ENCODE assay signal across 26 cellular contexts in the genomic region with DNA sequence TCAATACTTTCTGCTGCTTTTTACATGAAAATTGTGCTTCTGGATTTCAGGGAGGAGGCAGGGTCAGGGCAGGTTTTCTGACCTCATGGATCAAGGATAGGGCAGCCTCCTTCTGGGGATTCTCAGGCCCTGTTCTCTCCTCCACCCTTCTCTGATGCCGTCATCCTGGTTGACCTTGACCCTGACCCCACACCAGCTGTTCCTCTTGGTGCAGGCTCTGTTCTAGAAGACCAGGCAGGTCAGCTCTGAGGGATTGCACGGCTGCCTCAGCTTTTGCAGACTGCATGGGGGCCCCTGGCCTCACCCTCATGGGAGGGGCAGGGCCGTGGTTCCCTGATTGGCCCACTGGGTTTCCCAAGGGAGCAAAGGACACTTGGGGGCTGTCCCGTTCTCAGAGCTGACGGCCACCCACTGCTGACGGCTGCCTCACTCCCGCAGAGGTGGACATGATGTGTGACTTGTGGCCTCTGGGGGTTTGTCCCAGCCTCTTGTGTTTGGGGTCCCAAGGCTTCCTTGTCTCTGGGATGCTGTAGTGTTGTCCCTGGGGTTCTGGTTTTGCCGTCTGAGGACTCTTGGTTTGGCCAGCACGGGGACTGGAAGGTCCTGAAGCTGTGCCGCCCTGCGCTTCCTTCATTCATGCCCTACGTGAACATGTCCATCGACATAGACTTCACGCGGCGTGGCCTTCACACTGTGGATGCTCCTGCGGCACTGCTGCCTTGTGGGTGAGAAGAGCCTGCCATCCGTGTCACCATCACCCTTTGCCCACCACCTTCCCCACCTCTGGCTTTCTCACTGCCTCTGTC. TPM values are rescaled to one million over a fixed set of nuclear protein-coding genes. Genes with fewer than 3 reads are reported as not detected.
A peak's percentile ranks its signal among the peaks of the same experiment; 100 is the strongest.
DNase-seq lines count a peak whose midpoint lies in the region; ATAC-seq, FAIRE-seq and TF ChIP-seq lines count a peak whose summit lies in the region.
"Had no signal": no experiment of that assay in that cellular context is flagged by ENCODE, and none has a peak within 500 bp of the region (broad histone marks: within the 10 kb centered on the region; RNA-seq: fewer than 3 reads in every experiment).

No MANE protein-coding gene starts in this region.

- no peak overlapping the region for H2BK120ac ChIP-seq in H1 (replicated peaks; ENCODE audit: low read depth, low read length)

- H3K4ac ChIP-seq in H1 (replicated peaks; ENCODE audit: insufficient read length, low read depth, low read length) = no peak overlapping the region

- H2AFZ ChIP-seq in H1 (ENCODE audit: low read length) = no peak overlapping the region
- H2AFZ ChIP-seq: GM23248 had no signal

- H3K18ac ChIP-seq in H1 (ENCODE audit: extremely low read depth, low read length) = no peak overlapping the region

- H3K9ac ChIP-seq in H1 (replicated peaks in 1 of 4; ENCODE audit: extremely low read depth in 1 of 4, low read depth in 3 of 4, low read length in 3 of 4) = no peak overlapping the region
- H3K9ac ChIP-seq: GM23248, KMS-11 had no signal

- no peak overlapping the region for H3K4me2 ChIP-seq in H1 (ENCODE audit: insufficient read depth in 1 of 2, low read depth in 2 of 2, low read length in 2 of 2)
- H3K4me2 ChIP-seq: A549, KMS-11 had no signal

- peaks cover 3% of the 10 kb centered on the region; the same call in 1 of the 2 replicates for H3K79me1 ChIP-seq in H1 (ENCODE audit: low read depth, low read length)

- H2BK5ac ChIP-seq in H1 (ENCODE audit: low read depth, low read length) = no peak overlapping the region

- H4K91ac ChIP-seq in H1 (replicated peaks; ENCODE audit: insufficient read length, low read length) = no peak overlapping the region

- CTCF ChIA-PET in H1 (lab: Charles Lee; ENCODE audit: partially characterized antibody) = no interaction called here

- H3K27me3 ChIP-seq in H1 (replicated peaks in 1 of 4; ENCODE audit: control insufficient read depth in 3 of 4, extremely low read depth in 1 of 4, insufficient read depth in 3 of 4, low read length in 3 of 4) (no peaks in the 10 kb centered on the region), spleen (replicated peaks in 1 of 7) (no peaks in the 10 kb centered on the region)

- H2BK20ac ChIP-seq in H1 (ENCODE audit: low read length) = no peak overlapping the region

- H4K8ac ChIP-seq in H1 (ENCODE audit: extremely low read depth, insufficient read depth, low read length) = peak overlapping the region; percentile 25; the same call in 1 of the 2 replicates

- H2BK12ac ChIP-seq in H1 (ENCODE audit: low read depth, low read length) = no peak overlapping the region

- no peak for FAIRE-seq in H1 (lab: Jason Lieb, UNC)
- FAIRE-seq: A549, G401.6, GM12878 had no signal

- intact Hi-C loops in spleen (cut with DNase I; ENCODE audit: low total_unique reads) = no loop called here

- peaks cover 0 to 3% of the 10 kb centered on the region in 2 experiments for H4K20me1 ChIP-seq in H1 (replicated peaks in 1 of 2; ENCODE audit: control insufficient read depth in 1 of 2, insufficient read depth in 2 of 2, low read length in 2 of 2)

- TF ChIP-seq POLR2A in H1 (IDR thresholded peaks at IDR 0.05; ENCODE audit: control extremely low read depth in 1 of 2, low read depth in 2 of 2, low read length in 2 of 2) (no peak), spleen (IDR thresholded peaks at IDR 0.05) (no peak)

- 92% methylated on average over 18 of the region's 18 CpGs; no CpG with 5 or more reads in 1 of the 2 experiments for WGBS in H1 (ENCODE audit: extremely low coverage in 1 of 2, insufficient coverage in 1 of 2, insufficient read length in 1 of 2, insufficient replicate concordance in 2 of 2, low coverage in 1 of 2, low lambda C conversion rate in 2 of 2, missing lambda C conversion rate in 1 of 2), 2 experiments
- WGBS in spleen, 5 donors = 91 to 96% (median 95%) methylated on average over 13 to 18 of the region's 18 CpGs

- TF ChIP-seq RAD21 in H1 (IDR thresholded peaks at IDR 0.05 in 1 of 2, conservative IDR thresholded peaks at IDR 0.05 in 1 of 2; ENCODE audit: low read depth in 2 of 2, low read length in 2 of 2) = no peak

- H2BK15ac ChIP-seq in H1 (ENCODE audit: low read length) = no peak overlapping the region

- H3K79me2 ChIP-seq in H1 (ENCODE audit: control insufficient read depth in 1 of 2, insufficient read depth in 2 of 2, low read length in 2 of 2) = no peaks in the 10 kb centered on the region; a peak in 1 of 4 replicates

- H3K27ac ChIP-seq in H1 (ENCODE audit: low read depth, low read length) (no peak overlapping the region), spleen (no peak overlapping the region)
- H3K27ac ChIP-seq: A549, GM23248, KMS-11 had no signal

- H3K4me1 ChIP-seq in H1 (replicated peaks in 1 of 4; ENCODE audit: control insufficient read depth in 3 of 4, insufficient read depth in 4 of 4, low read length in 3 of 4) = no peaks in the 10 kb centered on the region
- peaks cover 0 to 14% (median 0%) of the 10 kb centered on the region in 6 donors for H3K4me1 ChIP-seq in spleen
- H3K4me1 ChIP-seq: A549, Caco-2, HAP-1 had no signal

- no peak for ATAC-seq in SK-N-SH treated with all-trans-retinoic acid at 6 μM for 48 hours
- ATAC-seq: A549, GM12878, Panc1 had no signal

- H3K9me3 ChIP-seq in H1 (ENCODE audit: insufficient read depth in 2 of 2, low read depth in 1 of 2, low read length in 1 of 2) (peaks cover 5 to 12% of the 10 kb centered on the region in 2 experiments; a peak in 3 of 4 replicates), spleen (no peaks in the 10 kb centered on the region)
- H3K9me3 ChIP-seq: HAP-1 had no signal

- H3K23me2 ChIP-seq in H1 (ENCODE audit: low read depth, low read length) = no peaks in the 10 kb centered on the region; the same call in 1 of the 2 replicates

- TF ChIP-seq EP300 in H1 (IDR thresholded peaks at IDR 0.05; ENCODE audit: borderline replicate concordance in 1 of 2, low read depth in 2 of 2, low read length in 2 of 2) = no peak

- H3K4me3 ChIP-seq in H1 (ENCODE audit: extremely low read depth in 1 of 4, insufficient read depth in 2 of 4, low read depth in 3 of 4, low read length in 4 of 4) (no peak overlapping the region), fibroblast of villous mesenchyme (ENCODE audit: low read depth, low read length) (no peak overlapping the region), spleen (no peak overlapping the region)
- H3K4me3 ChIP-seq: A549, GM12878, GM23248, HAP-1 had no signal

- TF ChIP-seq CTCF in H1 (IDR thresholded peaks at IDR 0.05; ENCODE audit: control extremely low read depth in 1 of 3, insufficient read depth in 1 of 3, low read depth in 1 of 3, low read length in 3 of 3) (no peak), fibroblast of villous mesenchyme (IDR thresholded peaks at IDR 0.05; ENCODE audit: insufficient read depth, low read depth, low read length) (no peak), spleen (IDR thresholded peaks at IDR 0.05 in 8 of 11, conservative IDR thresholded peaks at IDR 0.05 in 3 of 11) (no peak)

- no peak overlapping the region for H3K56ac ChIP-seq in H1 (replicated peaks; ENCODE audit: insufficient read length, low read depth, low read length)

- H2AK5ac ChIP-seq in H1 (ENCODE audit: low read depth, low read length) = no peak overlapping the region

- DNase-seq in H1 (ENCODE audit: low read depth in 1 of 2, low spot score in 2 of 2) (no peak), fibroblast of villous mesenchyme (ENCODE audit: low read depth) (peak; percentile 14), mucosa of gallbladder (ENCODE audit: low spot score) (peak; percentile 8), spleen (peak; percentile 59), HCEC 1CT (no peak)
- DNase-seq in activated CD4-positive, CD25-positive, alpha-beta regulatory T cell (lab: John Stamatoyannopoulos, UW) = no peak
- DNase-seq: C1 segment of cervical spinal cord; Caco-2; CD4-positive, alpha-beta memory T cell; GM23248; NCI-H1048; NCI-H1417; NCI-H1694; NCI-H2081; NCI-H2227 treated with DMSO at 0.1 percent for 48 hours; NCI-H69; SHP77 had no signal

- H4K5ac ChIP-seq in H1 (ENCODE audit: insufficient read length, low read depth, low read length) = no peak overlapping the region

- peaks cover 15 to 40% (median 34%) of the 10 kb centered on the region in 4 experiments for H3K36me3 ChIP-seq in H1 (ENCODE audit: control insufficient read depth in 2 of 4, insufficient read depth in 4 of 4, low read length in 3 of 4)
- H3K36me3 ChIP-seq in spleen = peaks cover 0 to 68% (median 22%) of the 10 kb centered on the region in 6 donors

- H3K14ac ChIP-seq in H1 (ENCODE audit: insufficient read length) = no peak overlapping the region

- H3K23ac ChIP-seq in H1 (ENCODE audit: insufficient read length) = no peak overlapping the region

- POLR2A ChIA-PET in H1 (lab: Charles Lee; ENCODE audit: partially characterized antibody) = no interaction called here

TF ChIP-seq in H1, 55 proteins besides CTCF, POLR2A, EP300 and RAD21 (continues in another document):
- TF ChIP-seq JUND (IDR thresholded peaks at IDR 0.05; ENCODE audit: low read length) = no peak
- TF ChIP-seq CREB1 (IDR thresholded peaks at IDR 0.05) = no peak

TF ChIP-seq in SK-N-SH treated with all-trans-retinoic acid at 6 μM for 48 hours, 23 proteins besides CTCF, POLR2A, EP300 and RAD21 (continues in another document):
- no peak for TF ChIP-seq ISL1 (CRISPR knock-in tag; IDR thresholded peaks at IDR 0.05)

RNA-seq across cellular contexts. Expression of a gene that starts 34.5 kb away (rescaled TPM):
- 18.9 and 19.6 TPM in 2 replicates for total RNA-seq in H1 (2021; fragmentation: NEBNext Ultra II Directional; extraction: Animal tissue kit (Norgen Biotek cat#: 25700))
- polyA plus RNA-seq in H1 (2011; rRNA removed) (13.1 and 13.2 TPM in 2 replicates), spleen (1 to 10 TPM; 2.1 to 4.5 (median 2.9) TPM)
- 14.2 TPM for polyA plus RNA-seq in H1 (2011; cell fraction: cytosol; rRNA removed)
- 25.1 TPM for polyA plus RNA-seq in H1 (2011; cell fraction: nucleus; rRNA removed)
- 10.9 to 14.7 TPM (median 13.0 TPM) in 4 replicates for polyA plus RNA-seq in H1 (2012, experiment 1 of 2)
- polyA plus RNA-seq in H1 (2012, experiment 2 of 2) = 6.4 TPM
- 5.8 TPM for polyA plus RNA-seq in H1 (2013, experiment 1 of 2)
- 5.2 TPM for polyA plus RNA-seq in H1 (2013, experiment 2 of 2)
- polyA minus RNA-seq in H1 (2011; rRNA and poly(A)+ RNA removed) = 26.8 and 27.2 TPM in 2 replicates
- 17.0 TPM for polyA minus RNA-seq in H1 (2011; cell fraction: cytosol; rRNA and poly(A)+ RNA removed)
- polyA minus RNA-seq in H1 (2011; cell fraction: nucleus; rRNA and poly(A)+ RNA removed) = 38.5 TPM
- total RNA-seq in fibroblast of villous mesenchyme (3.2 and 5.2 TPM in 2 replicates), mucosa of gallbladder (26.7 TPM), spleen (10 to 100 TPM in 4 of 7 donors, 1 to 10 TPM in 3; 8.5 to 13.1 (median 10.4) TPM)

RNA-seq across cellular contexts. Expression of a gene that starts 46.6 kb away (rescaled TPM):
- total RNA-seq in H1 (2021; fragmentation: NEBNext Ultra II Directional; extraction: Animal tissue kit (Norgen Biotek cat#: 25700)) = 0.65 and 0.93 TPM in 2 replicates
- polyA plus RNA-seq in H1 (2011; rRNA removed) (0.36 and 0.86 TPM in 2 replicates), spleen (under 1 TPM; 0.30 to 0.83 (median 0.41) TPM)
- 0.66 TPM for polyA plus RNA-seq in H1 (2011; cell fraction: cytosol; rRNA removed)
- 1.1 TPM for polyA plus RNA-seq in H1 (2011; cell fraction: nucleus; rRNA removed)
- 0.44 to 1.0 TPM (median 0.79 TPM) in 4 replicates for polyA plus RNA-seq in H1 (2012, experiment 1 of 2)
- polyA plus RNA-seq in H1 (2012, experiment 2 of 2) = 0.29 TPM
- 0.51 TPM for polyA plus RNA-seq in H1 (2013, experiment 1 of 2)
- polyA plus RNA-seq in H1 (2013, experiment 2 of 2) = 0.42 TPM
- polyA minus RNA-seq in H1 (2011; rRNA and poly(A)+ RNA removed) = 0.41 and 1.1 TPM in 2 replicates
- polyA minus RNA-seq in H1 (2011; cell fraction: cytosol; rRNA and poly(A)+ RNA removed) = 1.0 TPM
- polyA minus RNA-seq in H1 (2011; cell fraction: nucleus; rRNA and poly(A)+ RNA removed) = 0.80 TPM
- total RNA-seq in fibroblast of villous mesenchyme (under 0.01 TPM in 2 replicates), mucosa of gallbladder (9.9 TPM), spleen (10 to 100 TPM in 1 of 7 donors, 1 to 10 TPM in 6; 2.4 to 12.2 (median 4.4) TPM)
- total RNA-seq: GM23248, OCI-LY7 had no signal
- polyA plus RNA-seq: GM23248, IgD-negative memory B cell had no signal

Comparison
In these comparisons a context has a peak if more than half of its experiments do, and no peak if none do; other contexts are left out.
1. DNase-seq: peak in fibroblast of villous mesenchyme (single experiment), mucosa of gallbladder (single experiment) and spleen (single experiment); none in H1 (0 of 2), activated CD4-positive, CD25-positive, alpha-beta regulatory T cell (0 of 4) and HCEC 1CT (single experiment).